ENCODE assay signal across 9 cellular contexts in the genomic region with DNA sequence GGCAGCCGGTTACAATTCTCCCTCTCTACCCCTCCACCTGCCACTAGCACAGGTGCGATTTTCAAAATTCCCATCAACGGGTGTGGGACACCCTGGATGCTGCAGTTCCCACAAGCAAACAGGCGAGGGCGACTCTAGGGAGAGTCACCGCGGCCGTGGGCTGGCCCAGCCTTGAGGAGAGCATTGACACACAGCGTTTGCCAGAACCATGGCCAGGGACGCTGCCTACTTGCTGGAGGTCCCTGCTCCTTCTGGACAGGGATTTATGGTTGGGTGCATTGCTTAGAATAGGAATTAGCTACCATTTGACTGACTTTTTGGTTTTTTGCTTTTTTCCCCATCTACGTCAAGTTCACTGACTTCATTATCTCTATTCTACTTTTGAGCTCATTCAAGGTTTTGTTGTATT. TPM values are rescaled to one million over a fixed set of nuclear protein-coding genes. Genes with fewer than 3 reads are reported as not detected.
DNase-seq lines count a peak whose midpoint lies in the region; ATAC-seq and TF ChIP-seq lines count a peak whose summit lies in the region.
"Had no signal": no experiment of that assay in that cellular context is flagged by ENCODE, and none has a peak within 500 bp of the region (broad histone marks: within the 10 kb centered on the region; RNA-seq: fewer than 3 reads in every experiment).

No MANE protein-coding gene starts in this region.

- no peaks in the 10 kb centered on the region for H3K9me3 ChIP-seq in right lobe of liver

- DNase-seq in NCI-H2171 (lab: John Stamatoyannopoulos, UW) (peak; percentile 24), NCI-H2171 treated with DMSO at 0.1 percent for 48 hours (lab: John Stamatoyannopoulos, UW) (no peak), NCI-H1436 treated with DMSO at 0.1 percent for 48 hours (lab: John Stamatoyannopoulos, UW) (peak; percentile 6), right lobe of liver (peak; percentile 73 to 81 (median 78))
- peak; percentile 3 to 21 (median 12) for DNase-seq in activated CD4-positive, CD25-positive, alpha-beta regulatory T cell (lab: John Stamatoyannopoulos, UW)
- peak; percentile 27 for DNase-seq in central memory CD4-positive, alpha-beta T cell
- peak; percentile 33 for DNase-seq in stimulated activated CD8-positive, alpha-beta memory T cell treated with anti-CD3 and anti-CD28 coated beads, Interleukin-15, amount 100 ng/mL, for 24 hours (ENCODE audit: low read depth)

- intact Hi-C loops in right lobe of liver (cut with DNase I), result no loop called here

- H3K27me3 ChIP-seq in right lobe of liver, result no peaks in the 10 kb centered on the region

- H3K4me3 ChIP-seq in right lobe of liver, result no peak overlapping the region

- no peaks in the 10 kb centered on the region for H3K4me1 ChIP-seq in right lobe of liver

- peak; percentile 76 to 82 (median 80) for TF ChIP-seq CTCF in right lobe of liver (IDR thresholded peaks at IDR 0.05)

- ATAC-seq in right lobe of liver (peak; percentile 98 to 99 (median 99)), HG03460 (IDR thresholded peaks at IDR 0.05; ENCODE audit: unreplicated experiment) (no peak)

- WGBS in right lobe of liver (ENCODE audit: insufficient coverage, low coverage, low lambda C conversion rate, missing lambda C conversion rate), result 11% methylated on average over 9 of the region's 11 CpGs

- H3K27ac ChIP-seq in right lobe of liver, result no peak overlapping the region
- H3K27ac ChIP-seq: epithelial cell of prostate had no signal

- TF ChIP-seq POLR2A in right lobe of liver (IDR thresholded peaks at IDR 0.05), result no peak

- H3K36me3 ChIP-seq in right lobe of liver, result no peaks in the 10 kb centered on the region

RNA-seq across cellular contexts. Expression of a gene that starts 19.0 kb away (rescaled TPM):
- 1 to 10 TPM in 5 of 6 experiments, under 1 TPM in 1; 0.56 to 3.9 (median 1.3) TPM for total RNA-seq in right lobe of liver

RNA-seq across cellular contexts. Expression of a gene that starts 30.6 kb away (rescaled TPM):
- 1 to 10 TPM in 3 of 6 experiments, under 1 TPM in 3; 0.49 to 1.4 (median 1.0) TPM for total RNA-seq in right lobe of liver

RNA-seq across cellular contexts. Expression of a gene that starts 41.7 kb away (rescaled TPM):
- total RNA-seq in right lobe of liver, result 10 to 100 TPM; 16.1 to 37.3 (median 19.9) TPM

RNA-seq across cellular contexts. Expression of a gene that starts 49.2 kb away (rescaled TPM):
- not detected for total RNA-seq in right lobe of liver
